16 cellular contexts compared by ENCODE assay signal in genomic region chr3:46484911-46485696, GRCh38. TPM values are rescaled to one million over a fixed set of nuclear protein-coding genes. Genes with fewer than 3 reads are reported as not detected.
DNase-seq lines count a peak whose midpoint lies in the region; ATAC-seq, FAIRE-seq and TF ChIP-seq lines count a peak whose summit lies in the region.
"Had no signal": no experiment of that assay in that cellular context is flagged by ENCODE, and none has a peak within 500 bp of the region (broad histone marks: within the 10 kb centered on the region; RNA-seq: fewer than 3 reads in every experiment).

No MANE protein-coding gene starts in this region.

- H3K36me3 Mint-ChIP-seq in activated CD4-positive, alpha-beta T cell treated with anti-CD3 and anti-CD28 coated beads for 36 hours (ENCODE audit: low read depth): no peaks in the 10 kb centered on the region

- H3K9me3 ChIP-seq in HEK293 (ENCODE audit: control insufficient read depth, insufficient read depth, low read depth, low read length) (no peaks in the 10 kb centered on the region), hepatocyte (ENCODE audit: low read depth) (no peaks in the 10 kb centered on the region), pancreas (no peaks in the 10 kb centered on the region)
- H3K9me3 ChIP-seq: BLaER1, right atrium auricular region had no signal

- POLR2A ChIA-PET in HEK293 (lab: Yijun Ruan, JAX): no interaction called here
- POLR2A ChIA-PET in activated CD4-positive, alpha-beta T cell treated with anti-CD3 and anti-CD28 coated beads for 36 hours (lab: Charles Lee): no interaction called here

- H2AFZ ChIP-seq in hepatocyte: no peak overlapping the region

- peaks cover 14% of the 10 kb centered on the region for H3K4me1 Mint-ChIP-seq in activated CD4-positive, alpha-beta T cell treated with anti-CD3 and anti-CD28 coated beads for 36 hours

- DNase-seq in NCI-H510A treated with DMSO at 0.1 percent for 48 hours (lab: John Stamatoyannopoulos, UW): peak; percentile 77
- DNase-seq in hepatocyte (ENCODE audit: low spot score): peak; percentile 66
- DNase-seq in pancreas: peak; percentile 88 to 96 (median 93)
- no peak for DNase-seq in activated CD4-positive, alpha-beta T cell treated with anti-CD3 and anti-CD28 coated beads for 36 hours
- DNase-seq in stimulated activated CD4-positive, alpha-beta T cell treated with anti-CD3 and anti-CD28 coated beads, Interleukin-1b, Interleukin-23, amount 100 ng/mL, for 48 hours: no peak
- DNase-seq in T-helper 2 cell: no peak
- DNase-seq: activated CD8-positive, alpha-beta memory T cell treated with anti-CD3 and anti-CD28 coated beads, Interleukin-2, amount 50 U/mL, for 48 hours; GF-D8; KG1 had no signal

- intact Hi-C loops in pancreas (cut with DNase I): loop anchor here in 1 of 3 donors (5.0 kb wide), 1 partner anchor 142 kb away; no protein-coding TSS in a partner anchor
- intact Hi-C loops in activated CD4-positive, alpha-beta T cell treated with anti-CD3 and anti-CD28 coated beads for 36 hours (cut with DNase I, micrococcal nuclease): loop anchor here in 1 of 2 experiments (5.0 kb wide), 1 partner anchor 52 kb away; no protein-coding TSS in a partner anchor

- no peaks in the 10 kb centered on the region for H3K36me3 ChIP-seq in HEK293 (ENCODE audit: control insufficient read depth in 2 of 2, insufficient read depth in 1 of 2, low read length in 2 of 2)
- H3K36me3 ChIP-seq in hepatocyte (replicated peaks; ENCODE audit: insufficient read depth, low read depth): no peaks in the 10 kb centered on the region
- no peaks in the 10 kb centered on the region for H3K36me3 ChIP-seq in pancreas
- H3K36me3 ChIP-seq: BLaER1, right atrium auricular region had no signal

- H3K27me3 Mint-ChIP-seq in activated CD4-positive, alpha-beta T cell treated with anti-CD3 and anti-CD28 coated beads for 36 hours: peaks cover 3% of the 10 kb centered on the region

- H3K4me1 ChIP-seq in HEK293 (ENCODE audit: control insufficient read depth, insufficient read depth, low read length): no peaks in the 10 kb centered on the region
- peaks cover 12% of the 10 kb centered on the region for H3K4me1 ChIP-seq in hepatocyte (ENCODE audit: insufficient read depth)
- peaks cover 0 to 10% (median 4%) of the 10 kb centered on the region in 3 donors for H3K4me1 ChIP-seq in pancreas

- TF ChIP-seq CTCF in HEK293 (tag by site-specific recombination; IDR thresholded peaks at IDR 0.05): no peak
- TF ChIP-seq CTCF in hepatocyte (IDR thresholded peaks at IDR 0.05; ENCODE audit: poor library complexity): no peak
- no peak for TF ChIP-seq CTCF in pancreas (IDR thresholded peaks at IDR 0.05)

- H3K9me3 Mint-ChIP-seq in activated CD4-positive, alpha-beta T cell treated with anti-CD3 and anti-CD28 coated beads for 36 hours (ENCODE audit: low read depth): no peaks in the 10 kb centered on the region
- H3K9me3 Mint-ChIP-seq: central memory CD8-positive, alpha-beta T cell had no signal

- H3K27ac ChIP-seq in HEK293 (ENCODE audit: extremely low read depth, low read depth, low read length) (no peak overlapping the region), hepatocyte (peak overlapping the region; percentile 70), pancreas (peak overlapping the region; percentile 63 to 94 (median 84))
- H3K27ac ChIP-seq: BLaER1, right atrium auricular region had no signal

- H3K4me3 ChIP-seq in HEK293 (ENCODE audit: low read depth, low read length) (no peak overlapping the region), hepatocyte (no peak overlapping the region), pancreas (peak overlapping the region in 3 of 4 donors; percentile 0 to 43 (median 42))
- H3K4me3 ChIP-seq: BLaER1, right atrium auricular region had no signal

- no peaks in the 10 kb centered on the region for H3K79me2 ChIP-seq in hepatocyte

- no peaks in the 10 kb centered on the region for H4K20me1 ChIP-seq in hepatocyte (ENCODE audit: insufficient read depth, poor library complexity, severe bottlenecking)
- H4K20me1 ChIP-seq: BLaER1 had no signal

- no peak overlapping the region for H3K27ac Mint-ChIP-seq in activated CD4-positive, alpha-beta T cell treated with anti-CD3 and anti-CD28 coated beads for 36 hours

- no peak overlapping the region for H3K4me2 ChIP-seq in hepatocyte
- H3K4me2 ChIP-seq: BLaER1 had no signal

- WGBS in hepatocyte (ENCODE audit: low lambda C conversion rate, missing lambda C conversion rate): 55% methylated on average over 10 of the region's 10 CpGs
- WGBS in pancreas, 2 donors: 24 to 26% methylated on average over 10 of the region's 10 CpGs

- no peaks in the 10 kb centered on the region for H3K27me3 ChIP-seq in hepatocyte
- no peaks in the 10 kb centered on the region for H3K27me3 ChIP-seq in pancreas
- H3K27me3 ChIP-seq: BLaER1, right atrium auricular region had no signal

- peak; percentile 83 to 90 (median 86) for ATAC-seq in pancreas
- no peak for ATAC-seq in activated CD4-positive, alpha-beta T cell treated with anti-CD3 and anti-CD28 coated beads for 36 hours
- ATAC-seq in GM19397 (IDR thresholded peaks at IDR 0.05; ENCODE audit: unreplicated experiment): no peak
- ATAC-seq: esophagus mucosa had no signal

- H3K9me2 ChIP-seq in hepatocyte (replicated peaks; ENCODE audit: insufficient read depth): no peaks in the 10 kb centered on the region

- FAIRE-seq in pancreas (lab: Jason Lieb, UNC): no peak

- no peak overlapping the region for H3K4me3 Mint-ChIP-seq in activated CD4-positive, alpha-beta T cell treated with anti-CD3 and anti-CD28 coated beads for 36 hours
- H3K4me3 Mint-ChIP-seq: central memory CD8-positive, alpha-beta T cell had no signal

- CTCF ChIA-PET in HEK293 (lab: Yijun Ruan, JAX): interaction anchor here (1.0 kb wide), 1 partner anchor 36 kb away, joined by 4 read pairs; no protein-coding TSS in a partner anchor
- CTCF ChIA-PET in activated CD4-positive, alpha-beta T cell treated with anti-CD3 and anti-CD28 coated beads for 36 hours (lab: Charles Lee): interaction anchor here (0.6 to 9.0 kb wide), 5 partner anchors 42 to 146 kb away, joined by 3 to 202 read pairs (median 4); no protein-coding TSS in a partner anchor

TF ChIP-seq in HEK293, 187 proteins besides CTCF, POLR2A, EP300 and RAD21:
- no peak for TF ChIP-seq YY1 (tag by site-specific recombination; IDR thresholded peaks at IDR 0.05)
- no peak for TF ChIP-seq ZNF274 (IDR thresholded peaks at IDR 0.05; ENCODE audit: low read length)
- TF ChIP-seq ZNF274 (tag by site-specific recombination; IDR thresholded peaks at IDR 0.05; ENCODE audit: borderline replicate concordance): no peak
- TF ChIP-seq ZNF133 (tag by site-specific recombination; IDR thresholded peaks at IDR 0.05): no peak
- TF ChIP-seq BCL6B (tag by site-specific recombination; IDR thresholded peaks at IDR 0.05): no peak
- TF ChIP-seq ZBTB17 (tag by site-specific recombination; IDR thresholded peaks at IDR 0.05): 0 out of 2 replicates have a peak, but pooled peaks have one; percentile 20
- peak; percentile 37; the same call in 1 of the 2 replicates for TF ChIP-seq ZIC2 (tag by site-specific recombination; IDR thresholded peaks at IDR 0.05)
- no peak for TF ChIP-seq ZBTB21 (tag by site-specific recombination; IDR thresholded peaks at IDR 0.05)
- TF ChIP-seq YY2 (tag by site-specific recombination; IDR thresholded peaks at IDR 0.05): no peak
TF ChIP-seq in HEK293: peak in this region for 2.

RNA-seq across cellular contexts. Expression of gene RTP3, which starts 12.7 kb away (rescaled TPM):
- total RNA-seq in hepatocyte: 0.64 and 2.0 TPM in 2 replicates
- polyA plus RNA-seq in hepatocyte: 0.57 and 1.8 TPM in 2 replicates
- not detected for total RNA-seq in pancreas
- not detected for polyA plus RNA-seq in pancreas
- total RNA-seq in activated CD4-positive, alpha-beta T cell treated with anti-CD3 and anti-CD28 coated beads for 36 hours: not detected
- total RNA-seq: esophagus mucosa, right atrium auricular region, subcutaneous adipose tissue had no signal

RNA-seq across cellular contexts. Expression of gene LTF, which starts 20.4 kb away (rescaled TPM):
- total RNA-seq in hepatocyte (0.40 and 1.8 TPM in 2 replicates), pancreas (10 to 100 TPM; 10.5 to 21.0 (median 13.7) TPM)
- polyA plus RNA-seq in hepatocyte (0.27 TPM in 1 of 2 replicates, not detected in the other), pancreas (1 to 10 TPM; 6.9 to 7.0 TPM)
- total RNA-seq in activated CD4-positive, alpha-beta T cell treated with anti-CD3 and anti-CD28 coated beads for 36 hours: not detected

Comparison
In these comparisons a context has a peak if more than half of its experiments do, and no peak if none do; other contexts are left out.
1. H3K4me3 ChIP-seq: peak in pancreas (3 of 4); none in HEK293 (single experiment) and hepatocyte (single experiment).
2. DNase-seq: peak in NCI-H510A treated with DMSO at 0.1 percent for 48 hours (single experiment), hepatocyte (single experiment) and pancreas (6 of 6); none in activated CD4-positive, alpha-beta T cell treated with anti-CD3 and anti-CD28 coated beads for 36 hours (single experiment), stimulated activated CD4-positive, alpha-beta T cell treated with anti-CD3 and anti-CD28 coated beads, Interleukin-1b, Interleukin-23, amount 100 ng/mL, for 48 hours (single experiment) and T-helper 2 cell (0 of 5).
3. ATAC-seq: peak in pancreas (4 of 4); none in activated CD4-positive, alpha-beta T cell treated with anti-CD3 and anti-CD28 coated beads for 36 hours (single experiment) and GM19397 (single experiment).